Comparison of ENCODE assay signal across 1 cellular context in genomic region chr22:17838180-17838865, GRCh38.
TF ChIP-seq lines count a peak whose summit lies in the region.

No MANE protein-coding gene starts in this region.

TF ChIP-seq in IMR-90, 13 proteins besides CTCF, POLR2A, EP300 and RAD21 (continued from another document):
- no peak for TF ChIP-seq MAFK (IDR thresholded peaks at IDR 0.05; ENCODE audit: low read depth, low read length)
